In genomic region chr7:90432752-90433151, GRCh38 we compare ENCODE assay signal across 2 cellular contexts.
TF ChIP-seq lines count a peak whose summit lies in the region.

No MANE protein-coding gene starts in this region.

TF ChIP-seq in Ishikawa, 13 proteins besides CTCF, POLR2A, EP300 and RAD21:
- TF ChIP-seq CEBPB (IDR thresholded peaks at IDR 0.05) (no peak), TAF1 (IDR thresholded peaks at IDR 0.05; ENCODE audit: low read depth) (no peak), TCF12 (IDR thresholded peaks at IDR 0.05; ENCODE audit: low read depth) (no peak), MAX (IDR thresholded peaks at IDR 0.05) (peak; percentile 70), YY1 (IDR thresholded peaks at IDR 0.05; ENCODE audit: low read depth) (no peak)

TF ChIP-seq in H1, 55 proteins besides CTCF, POLR2A, EP300 and RAD21:
- TF ChIP-seq E2F6 (IDR thresholded peaks at IDR 0.05) (peak; percentile 73), MAX (IDR thresholded peaks at IDR 0.05) (peak; percentile 72), KDM5A (IDR thresholded peaks at IDR 0.05; ENCODE audit: low read length) (no peak)
